ENCODE assay signal across 16 cellular contexts in genomic region chr18:70442933-70443332, GRCh38.
DNase-seq lines count a peak whose midpoint lies in the region; ATAC-seq and TF ChIP-seq lines count a peak whose summit lies in the region.
"Had no signal": no experiment of that assay in that cellular context is flagged by ENCODE, and none has a peak within 500 bp of the region (broad histone marks: within the 10 kb centered on the region; RNA-seq: fewer than 3 reads in every experiment).

No MANE protein-coding gene starts in this region.

- TF ChIP-seq CTCF in HEK293 (tag by site-specific recombination; IDR thresholded peaks at IDR 0.05) = no peak
- no peak for TF ChIP-seq CTCF in SU-DHL-6 (IDR thresholded peaks at IDR 0.05; ENCODE audit: insufficient read depth, low read length, poor library complexity, severe bottlenecking)
- TF ChIP-seq CTCF in endodermal cell (conservative IDR thresholded peaks at IDR 0.05) = no peak

- intact Hi-C loops in activated naive CD4-positive, alpha-beta T cell treated with anti-CD3 and anti-CD28 coated beads for 36 hours (cut with micrococcal nuclease) = no loop called here

- H3K27ac Mint-ChIP-seq in endodermal cell = no peak overlapping the region
- no peak overlapping the region for H3K27ac Mint-ChIP-seq in activated naive CD4-positive, alpha-beta T cell treated with anti-CD3 and anti-CD28 coated beads for 36 hours

- H3K4me1 ChIP-seq in HEK293 (ENCODE audit: control insufficient read depth, insufficient read depth, low read length) (no peaks in the 10 kb centered on the region), endodermal cell (ENCODE audit: control insufficient read depth, insufficient read depth, low read length) (no peaks in the 10 kb centered on the region)

- WGBS in endodermal cell (ENCODE audit: insufficient coverage in 1 of 2, insufficient read length in 1 of 2), 2 experiments = 79 to 83% methylated on average over 4 to 5 of the region's 5 CpGs

- H3K9me3 ChIP-seq in HEK293 (ENCODE audit: control insufficient read depth, insufficient read depth, low read depth, low read length) = no peaks in the 10 kb centered on the region
- H3K9me3 ChIP-seq in SU-DHL-6 (ENCODE audit: insufficient read depth, low read length) = peaks cover 9% of the 10 kb centered on the region; the same call in 1 of the 2 replicates
- peaks cover 38% of the 10 kb centered on the region for H3K9me3 ChIP-seq in endodermal cell (ENCODE audit: control insufficient read depth, low read length)

- POLR2A ChIA-PET in HEK293 (lab: Yijun Ruan, JAX) = no interaction called here

- CTCF ChIA-PET in HEK293 (lab: Yijun Ruan, JAX) = no interaction called here
- CTCF ChIA-PET in activated naive CD4-positive, alpha-beta T cell treated with anti-CD3 and anti-CD28 coated beads for 36 hours (lab: Charles Lee) = no interaction called here

- H3K79me2 ChIP-seq in SU-DHL-6 (ENCODE audit: insufficient read depth, low read length) = no peaks in the 10 kb centered on the region

- H3K9me3 Mint-ChIP-seq in endodermal cell = peaks cover 27% of the 10 kb centered on the region
- peaks cover 17% of the 10 kb centered on the region for H3K9me3 Mint-ChIP-seq in activated naive CD4-positive, alpha-beta T cell treated with anti-CD3 and anti-CD28 coated beads for 36 hours

- H4K20me1 ChIP-seq in SU-DHL-6 (ENCODE audit: low read depth, low read length) = no peaks in the 10 kb centered on the region

- peaks cover 6% of the 10 kb centered on the region for H3K27me3 Mint-ChIP-seq in endodermal cell (ENCODE audit: insufficient read depth)
- peaks cover 3% of the 10 kb centered on the region for H3K27me3 Mint-ChIP-seq in activated naive CD4-positive, alpha-beta T cell treated with anti-CD3 and anti-CD28 coated beads for 36 hours (ENCODE audit: low read depth)

- H3K9ac ChIP-seq in SU-DHL-6 (ENCODE audit: low read length) = no peak overlapping the region
- no peak overlapping the region for H3K9ac ChIP-seq in endodermal cell (ENCODE audit: extremely low read depth, low read length, poor library complexity, severe bottlenecking)

- no peaks in the 10 kb centered on the region for H3K27me3 ChIP-seq in SU-DHL-6 (ENCODE audit: low read length)
- no peaks in the 10 kb centered on the region for H3K27me3 ChIP-seq in endodermal cell (ENCODE audit: control insufficient read depth, insufficient read depth, low read length, poor library complexity, severe bottlenecking)

- H3K9me2 ChIP-seq in SU-DHL-6 (replicated peaks; ENCODE audit: insufficient read depth, low read length) = no peaks in the 10 kb centered on the region

- DNase-seq in ELR (ENCODE audit: low read depth) (peak; percentile 24), endodermal cell (no peak), NCI-H128 (lab: John Stamatoyannopoulos, UW; ENCODE audit: unreplicated experiment) (no peak)
- DNase-seq in activated naive CD4-positive, alpha-beta T cell treated with anti-CD3 and anti-CD28 coated beads for 36 hours = no peak
- DNase-seq: ACHN; AML-193; COR-L47; NCI-H1105 treated with DMSO at 0.1 percent for 48 hours; NCI-H187; NCI-H2171; NCI-H446; NK-92 treated with Interleukin-12 subunit alpha and Interleukin-12 subunit beta, amount 100 ng/mL, for 24 hours; OCI-M1 had no signal

- H3K36me3 Mint-ChIP-seq in endodermal cell (ENCODE audit: low read depth) = no peaks in the 10 kb centered on the region
- peaks cover 2% of the 10 kb centered on the region for H3K36me3 Mint-ChIP-seq in activated naive CD4-positive, alpha-beta T cell treated with anti-CD3 and anti-CD28 coated beads for 36 hours (ENCODE audit: low read depth)

- no peak overlapping the region for H3K4me3 Mint-ChIP-seq in endodermal cell
- no peak overlapping the region for H3K4me3 Mint-ChIP-seq in activated naive CD4-positive, alpha-beta T cell treated with anti-CD3 and anti-CD28 coated beads for 36 hours

- no peak overlapping the region for H3K27ac ChIP-seq in HEK293 (ENCODE audit: extremely low read depth, low read depth, low read length)
- no peak overlapping the region for H3K27ac ChIP-seq in SU-DHL-6 (ENCODE audit: low read depth, low read length)
- H3K27ac ChIP-seq in endodermal cell (ENCODE audit: low read depth, low read length) = no peak overlapping the region

- no peak overlapping the region for H2AFZ ChIP-seq in SU-DHL-6 (ENCODE audit: low read depth, low read length, severe bottlenecking)

- H3K4me2 ChIP-seq in SU-DHL-6 (ENCODE audit: low read depth, low read length, poor library complexity, severe bottlenecking) = no peak overlapping the region

- no peaks in the 10 kb centered on the region for H3F3A ChIP-seq in SU-DHL-6 (ENCODE audit: insufficient read depth)

- no peak for ATAC-seq in HG02588 (IDR thresholded peaks at IDR 0.05; ENCODE audit: unreplicated experiment)

- no peaks in the 10 kb centered on the region for H3K36me3 ChIP-seq in HEK293 (ENCODE audit: control insufficient read depth in 2 of 2, insufficient read depth in 1 of 2, low read length in 2 of 2)
- no peaks in the 10 kb centered on the region for H3K36me3 ChIP-seq in SU-DHL-6 (ENCODE audit: low read length)
- no peaks in the 10 kb centered on the region for H3K36me3 ChIP-seq in endodermal cell (ENCODE audit: control insufficient read depth, insufficient read depth, low read length)

- no peaks in the 10 kb centered on the region for H3K4me1 Mint-ChIP-seq in endodermal cell
- no peaks in the 10 kb centered on the region for H3K4me1 Mint-ChIP-seq in activated naive CD4-positive, alpha-beta T cell treated with anti-CD3 and anti-CD28 coated beads for 36 hours (ENCODE audit: low read depth)

- no peak overlapping the region for H3K4me3 ChIP-seq in HEK293 (ENCODE audit: low read depth, low read length)
- H3K4me3 ChIP-seq in SU-DHL-6 (ENCODE audit: insufficient read depth, low read length, poor library complexity, severe bottlenecking) = peak overlapping the region; percentile 2
- H3K4me3 ChIP-seq in endodermal cell (ENCODE audit: low read length) = peak overlapping the region; percentile 15

TF ChIP-seq in HEK293, 187 proteins besides CTCF, POLR2A, EP300 and RAD21:
- no peak for TF ChIP-seq ZBTB21 (tag by site-specific recombination; IDR thresholded peaks at IDR 0.05)
- no peak for TF ChIP-seq ZSCAN30 (tag by site-specific recombination; IDR thresholded peaks at IDR 0.05)
- TF ChIP-seq ZNF202 (tag by site-specific recombination; IDR thresholded peaks at IDR 0.05; ENCODE audit: borderline replicate concordance) = no peak
- TF ChIP-seq SETDB1 (IDR thresholded peaks at IDR 0.05; ENCODE audit: insufficient read length, low read length) = peak; percentile 98
- peak; percentile 83; the same call in 1 of the 2 replicates for TF ChIP-seq TRIM28 (IDR thresholded peaks at IDR 0.05; ENCODE audit: borderline replicate concordance, low read length)
